Comparison of ENCODE assay signal across 21 cellular contexts in genomic region chr7:121235221-121235620, GRCh38.
DNase-seq lines count a peak whose midpoint lies in the region; ATAC-seq, FAIRE-seq and TF ChIP-seq lines count a peak whose summit lies in the region.
"Had no signal": no experiment of that assay in that cellular context is flagged by ENCODE, and none has a peak within 500 bp of the region (broad histone marks: within the 10 kb centered on the region; RNA-seq: fewer than 3 reads in every experiment).

No MANE protein-coding gene starts in this region.

- ATAC-seq in psoas muscle (no peak), HG02759 (IDR thresholded peaks at IDR 0.05; ENCODE audit: unreplicated experiment) (no peak)
- ATAC-seq: HCT116, HepG2 had no signal

- H3K27ac ChIP-seq in astrocyte (ENCODE audit: low read depth, low read length) (no peak overlapping the region), psoas muscle (no peak overlapping the region), ovary (no peak overlapping the region)
- H3K27ac ChIP-seq: 22Rv1, C4-2B had no signal

- H3K27me3 ChIP-seq in astrocyte (ENCODE audit: insufficient read depth, low read length) (peaks cover 2% of the 10 kb centered on the region), psoas muscle (ENCODE audit: insufficient read depth in 3 of 3, low read length in 2 of 3) (no peaks in the 10 kb centered on the region), ovary (no peaks in the 10 kb centered on the region)

- TF ChIP-seq EP300 in ovary (IDR thresholded peaks at IDR 0.05): no peak

- no peak overlapping the region for H2AFZ ChIP-seq in astrocyte (ENCODE audit: low read depth, low read length)

- no peaks in the 10 kb centered on the region for H4K20me1 ChIP-seq in astrocyte (ENCODE audit: insufficient read depth, low read length)

- H3K9me3 Mint-ChIP-seq in astrocyte (ENCODE audit: unreplicated experiment): no peaks in the 10 kb centered on the region

- TF ChIP-seq POLR2A in ovary (IDR thresholded peaks at IDR 0.05): no peak

- H3K4me1 ChIP-seq in astrocyte (ENCODE audit: insufficient read depth, low read length): no peaks in the 10 kb centered on the region
- H3K4me1 ChIP-seq in psoas muscle: no peaks in the 10 kb centered on the region
- H3K4me1 ChIP-seq in ovary (ENCODE audit: insufficient read depth): no peaks in the 10 kb centered on the region

- H3K36me3 ChIP-seq in astrocyte (ENCODE audit: insufficient read depth, low read length): no peaks in the 10 kb centered on the region
- H3K36me3 ChIP-seq in psoas muscle (ENCODE audit: insufficient read depth in 1 of 2, low read depth in 1 of 2): peaks cover 0 to 25% of the 10 kb centered on the region in 2 donors
- H3K36me3 ChIP-seq in ovary: no peaks in the 10 kb centered on the region

- no peak overlapping the region for H3K27ac Mint-ChIP-seq in astrocyte (ENCODE audit: unreplicated experiment)
- H3K27ac Mint-ChIP-seq: B cell; CD4-positive, alpha-beta memory T cell had no signal

- no peaks in the 10 kb centered on the region for H3K27me3 Mint-ChIP-seq in astrocyte (ENCODE audit: low read depth, unreplicated experiment)
- H3K27me3 Mint-ChIP-seq: B cell had no signal

- intact Hi-C loops in psoas muscle (cut with DNase I): no loop called here
- intact Hi-C loops in ovary (cut with DNase I): no loop called here

- no peak overlapping the region for H3K4me2 ChIP-seq in astrocyte (ENCODE audit: low read length)

- H3K9ac ChIP-seq in astrocyte (ENCODE audit: low read length): no peak overlapping the region

- H3K4me3 ChIP-seq in AG09309 (ENCODE audit: control insufficient read depth, low read depth, low read length) (no peak overlapping the region), astrocyte (ENCODE audit: insufficient read depth, low read depth, low read length) (no peak overlapping the region), psoas muscle (no peak overlapping the region), ovary (no peak overlapping the region)
- H3K4me3 ChIP-seq: K562 had no signal

- H3K9me3 ChIP-seq in astrocyte (ENCODE audit: insufficient read depth, low read depth, low read length): no peaks in the 10 kb centered on the region
- H3K9me3 ChIP-seq in psoas muscle: no peaks in the 10 kb centered on the region
- H3K9me3 ChIP-seq in ovary: no peaks in the 10 kb centered on the region

- H3K4me1 Mint-ChIP-seq in astrocyte (ENCODE audit: low read depth, unreplicated experiment): no peaks in the 10 kb centered on the region
- H3K4me1 Mint-ChIP-seq: CD4-positive, alpha-beta memory T cell had no signal

- FAIRE-seq in astrocyte (lab: Jason Lieb, UNC): no peak
- FAIRE-seq: GM12892, GM19239, H1, HepG2, HTR-8/SVneo, K562 had no signal

- TF ChIP-seq CTCF in AG09309 (IDR thresholded peaks at IDR 0.05; ENCODE audit: control insufficient read depth, insufficient read depth, low read depth, low read length, missing control alignments) (no peak), astrocyte (IDR thresholded peaks at IDR 0.05; ENCODE audit: insufficient read depth, low read depth, low read length) (no peak), psoas muscle (IDR thresholded peaks at IDR 0.05) (no peak), ovary (IDR thresholded peaks at IDR 0.05) (no peak)

- H3K4me3 Mint-ChIP-seq in astrocyte (ENCODE audit: unreplicated experiment): no peak overlapping the region
- H3K4me3 Mint-ChIP-seq: B cell; CD4-positive, alpha-beta memory T cell had no signal

- no peaks in the 10 kb centered on the region for H3K36me3 Mint-ChIP-seq in astrocyte (ENCODE audit: low read depth, unreplicated experiment)
- H3K36me3 Mint-ChIP-seq: CD4-positive, alpha-beta memory T cell had no signal

- DNase-seq in AG09309 (ENCODE audit: low read depth) (peak; percentile 41), EL (peak; percentile 23), M059J (ENCODE audit: low read depth) (peak; percentile 45), astrocyte (ENCODE audit: low read depth) (peak; percentile 7), psoas muscle (no peak), cerebellar nuclear complex (lab: John Stamatoyannopoulos, UW) (no peak), ovary (no peak)
- DNase-seq: CD4-positive, alpha-beta memory T cell; DMS79; GDM1 had no signal

- no peaks in the 10 kb centered on the region for H3K79me2 ChIP-seq in astrocyte (ENCODE audit: insufficient read depth, low read length)

Comparison
In these comparisons a context has a peak if more than half of its experiments do, and no peak if none do; other contexts are left out.
1. DNase-seq: peak in AG09309 (single experiment), EL (single experiment), M059J (single experiment) and astrocyte (single experiment); none in psoas muscle (0 of 2), cerebellar nuclear complex (0 of 2) and ovary (0 of 5).